In genomic region chr22:43483266-43483665, GRCh38 we compare ENCODE assay signal across 8 cellular contexts.
"Had no signal": no experiment of that assay in that cellular context is flagged by ENCODE, and none has a peak within 500 bp of the region (broad histone marks: within the 10 kb centered on the region; RNA-seq: fewer than 3 reads in every experiment).

No MANE protein-coding gene starts in this region.

- FAIRE-seq: HepG2 had no signal

- H3K4me3 ChIP-seq: GM23248 had no signal

- H3K9ac ChIP-seq: GM23248 had no signal

- DNase-seq: GM23248, GOT3, H9, HCEC 1CT, HFFc6, KBM-7 had no signal

- H3K27ac ChIP-seq: GM23248, HL-60 had no signal

- H2AFZ ChIP-seq: GM23248 had no signal
